ENCODE assay signal across 16 cellular contexts in genomic region chr11:31106326-31106725, GRCh38.
A peak's percentile ranks its signal among the peaks of the same experiment; 100 is the strongest.
DNase-seq lines count a peak whose midpoint lies in the region; ATAC-seq and TF ChIP-seq lines count a peak whose summit lies in the region.
"Had no signal": no experiment of that assay in that cellular context is flagged by ENCODE, and none has a peak within 500 bp of the region (broad histone marks: within the 10 kb centered on the region; RNA-seq: fewer than 3 reads in every experiment).

No MANE protein-coding gene starts in this region.

- CTCF ChIA-PET in WTC11 (lab: Charles Lee): interaction anchor here (0.6 to 3.1 kb wide), 62 partner anchors 9 to 1069 kb away, joined by 3 to 82 read pairs (median 5); partner anchors contain the start of genes DCDC1 and DNAJC24

- DNase-seq in Right ventricle myocardium inferior (ENCODE audit: missing footprints) (peak; percentile 56), heart right ventricle (no peak), NCI-H2227 (lab: John Stamatoyannopoulos, UW; ENCODE audit: unreplicated experiment) (peak; percentile 93), WTC11 (ENCODE audit: low spot score) (no peak), foreskin melanocyte (no peak), BE2C (no peak)
- DNase-seq in activated naive CD4-positive, alpha-beta T cell treated with anti-CD3 and anti-CD28 coated beads, Interleukin-2, amount 50 U/mL, for 16 hours: no peak
- DNase-seq: T1000 had no signal

- TF ChIP-seq CTCF in heart right ventricle (IDR thresholded peaks at IDR 0.05) (no peak), WTC11 (IDR thresholded peaks at IDR 0.05) (no peak), BE2C (IDR thresholded peaks at IDR 0.05; ENCODE audit: low read depth, low read length) (no peak)

- no peak overlapping the region for H3K27ac Mint-ChIP-seq in WTC11
- H3K27ac Mint-ChIP-seq: activated naive CD4-positive, alpha-beta T cell treated with anti-CD3 and anti-CD28 coated beads, Interleukin-2, amount 10 ng/mL, durations not matched to agents 7 days and 5 days; activated T-helper 1 cell treated with anti-CD3 and anti-CD28 coated beads, Interleukin-12 subunit alpha, Interleukin-12 subunit beta, Interleukin-2, Interleukin-4 antibody, amounts not matched to agents 30 ng/mL and 10 ng/mL and 1 ng/mL, durations not matched to agents 14 hours and 24 hours and 36 hours; stimulated activated naive CD8-positive, alpha-beta T cell treated with anti-CD3 and anti-CD28 coated beads, Interleukin-15, Interleukin-2, amounts not matched to agents 100 ng/mL and 50 ng/mL, for 24 hours had no signal

- POLR2A ChIA-PET in WTC11 (lab: Charles Lee): no interaction called here

- H3K9me3 ChIP-seq in heart right ventricle (no peaks in the 10 kb centered on the region), BE2C (no peaks in the 10 kb centered on the region)
- H3K9me3 ChIP-seq: BLaER1 treated with 17β-estradiol and CSF1 and Interleukin-3, amounts not matched to agents 10 nM and 100 nM had no signal

- H3K4me1 ChIP-seq in heart right ventricle: no peaks in the 10 kb centered on the region
- no peaks in the 10 kb centered on the region for H3K4me1 ChIP-seq in BE2C
- H3K4me1 ChIP-seq: BLaER1 treated with 17β-estradiol and CSF1 and Interleukin-3, amounts not matched to agents 10 nM and 100 nM had no signal

- peaks cover 15% of the 10 kb centered on the region for H3K4me1 Mint-ChIP-seq in WTC11
- H3K4me1 Mint-ChIP-seq: activated naive CD4-positive, alpha-beta T cell treated with anti-CD3 and anti-CD28 coated beads, Interleukin-2, amount 10 ng/mL, durations not matched to agents 7 days and 5 days had no signal

- 23 to 31% methylated on average over 3 of the region's 3 CpGs for WGBS in heart right ventricle, 2 donors

- no peaks in the 10 kb centered on the region for H3K36me3 Mint-ChIP-seq in WTC11
- H3K36me3 Mint-ChIP-seq: activated naive CD4-positive, alpha-beta T cell treated with anti-CD3 and anti-CD28 coated beads, Interleukin-2, amount 10 ng/mL, durations not matched to agents 7 days and 5 days had no signal

- H3K36me3 ChIP-seq in heart right ventricle (no peaks in the 10 kb centered on the region), BE2C (no peaks in the 10 kb centered on the region)
- H3K36me3 ChIP-seq: BLaER1 treated with 17β-estradiol and CSF1 and Interleukin-3, amounts not matched to agents 10 nM and 100 nM had no signal

- no peaks in the 10 kb centered on the region for H3K27me3 Mint-ChIP-seq in WTC11 (ENCODE audit: low read depth)
- H3K27me3 Mint-ChIP-seq: activated naive CD4-positive, alpha-beta T cell treated with anti-CD3 and anti-CD28 coated beads, Interleukin-2, amount 10 ng/mL, durations not matched to agents 7 days and 5 days; stimulated activated naive CD8-positive, alpha-beta T cell treated with anti-CD3 and anti-CD28 coated beads, Interleukin-15, Interleukin-2, amounts not matched to agents 100 ng/mL and 50 ng/mL, for 24 hours had no signal

- intact Hi-C loops in Right ventricle myocardium inferior (cut with DNase I): loop anchor here (2.0 kb wide), 1 partner anchor 1066 kb away; no protein-coding TSS in a partner anchor
- intact Hi-C loops in heart right ventricle (cut with DNase I): loop anchor here in 7 of 10 donors (5.0 to 10.0 kb wide), 6 partner anchors 766 to 1068 kb away; no protein-coding TSS in a partner anchor

- H3K9me3 Mint-ChIP-seq in WTC11: no peaks in the 10 kb centered on the region
- H3K9me3 Mint-ChIP-seq: activated naive CD4-positive, alpha-beta T cell treated with anti-CD3 and anti-CD28 coated beads, Interleukin-2, amount 10 ng/mL, durations not matched to agents 7 days and 5 days; activated T-helper 1 cell treated with anti-CD3 and anti-CD28 coated beads, Interleukin-12 subunit alpha, Interleukin-12 subunit beta, Interleukin-2, Interleukin-4 antibody, amounts not matched to agents 30 ng/mL and 10 ng/mL and 1 ng/mL, durations not matched to agents 14 hours and 24 hours and 36 hours; neural crest cell; stimulated activated naive CD8-positive, alpha-beta T cell treated with anti-CD3 and anti-CD28 coated beads, Interleukin-15, Interleukin-2, amounts not matched to agents 100 ng/mL and 50 ng/mL, for 24 hours had no signal

- ATAC-seq in Right ventricle myocardium inferior (no peak), heart right ventricle (no peak), WTC11 (peak; percentile 25; the same call in 1 of the 2 replicates), HG03460 (IDR thresholded peaks at IDR 0.05; ENCODE audit: unreplicated experiment) (no peak)
- ATAC-seq: sciatic nerve had no signal

- no peak overlapping the region for H3K4me3 Mint-ChIP-seq in WTC11
- H3K4me3 Mint-ChIP-seq: activated naive CD4-positive, alpha-beta T cell treated with anti-CD3 and anti-CD28 coated beads, Interleukin-2, amount 10 ng/mL, durations not matched to agents 7 days and 5 days; activated T-helper 1 cell treated with anti-CD3 and anti-CD28 coated beads, Interleukin-12 subunit alpha, Interleukin-12 subunit beta, Interleukin-2, Interleukin-4 antibody, amounts not matched to agents 30 ng/mL and 10 ng/mL and 1 ng/mL, durations not matched to agents 14 hours and 24 hours and 36 hours; stimulated activated naive CD8-positive, alpha-beta T cell treated with anti-CD3 and anti-CD28 coated beads, Interleukin-15, Interleukin-2, amounts not matched to agents 100 ng/mL and 50 ng/mL, for 24 hours had no signal

- H3K27me3 ChIP-seq in heart right ventricle (peaks cover 0 to 4% (median 0%) of the 10 kb centered on the region in 7 donors), BE2C (no peaks in the 10 kb centered on the region)
- H3K27me3 ChIP-seq: BLaER1 treated with 17β-estradiol and CSF1 and Interleukin-3, amounts not matched to agents 10 nM and 100 nM had no signal

- H3K4me3 ChIP-seq in heart right ventricle (no peak overlapping the region), BE2C (ENCODE audit: low read depth, low read length) (no peak overlapping the region)
- H3K4me3 ChIP-seq: BLaER1 treated with 17β-estradiol and CSF1 and Interleukin-3, amounts not matched to agents 10 nM and 100 nM; lung had no signal

- no peak overlapping the region for H3K27ac ChIP-seq in heart right ventricle
- H3K27ac ChIP-seq: BLaER1 treated with 17β-estradiol and CSF1 and Interleukin-3, amounts not matched to agents 10 nM and 100 nM had no signal

TF ChIP-seq in WTC11, 78 proteins besides CTCF, POLR2A, EP300 and RAD21 (continues in another document):
- TF ChIP-seq TEAD1 (CRISPR knock-in tag; IDR thresholded peaks at IDR 0.05) (no peak), PRRX2 (CRISPR knock-in tag; IDR thresholded peaks at IDR 0.05) (no peak), NFYB (CRISPR knock-in tag; conservative IDR thresholded peaks at IDR 0.05; ENCODE audit: low read depth) (no peak), CBFB (CRISPR knock-in tag; IDR thresholded peaks at IDR 0.05; ENCODE audit: low read depth) (no peak), HMGA2 (CRISPR knock-in tag; IDR thresholded peaks at IDR 0.05) (no peak), NR2C2 (CRISPR knock-in tag; IDR thresholded peaks at IDR 0.05) (no peak), AR (CRISPR knock-in tag; IDR thresholded peaks at IDR 0.05) (no peak), PREB (CRISPR knock-in tag; IDR thresholded peaks at IDR 0.05; ENCODE audit: borderline replicate concordance) (no peak), SP1 (CRISPR knock-in tag; conservative IDR thresholded peaks at IDR 0.05) (no peak), FOXP1 (CRISPR knock-in tag; IDR thresholded peaks at IDR 0.05; ENCODE audit: borderline replicate concordance) (no peak)

Comparison
In these comparisons a context has a peak if more than half of its experiments do, and no peak if none do; other contexts are left out.
1. DNase-seq: peak in Right ventricle myocardium inferior (single experiment) and NCI-H2227 (single experiment); none in heart right ventricle (0 of 2), WTC11 (single experiment), foreskin melanocyte (single experiment), activated naive CD4-positive, alpha-beta T cell treated with anti-CD3 and anti-CD28 coated beads, Interleukin-2, amount 50 U/mL, for 16 hours (single experiment) and BE2C (single experiment).